15 cellular contexts compared by ENCODE assay signal in genomic region chr5:107485184-107485583, GRCh38.
DNase-seq lines count a peak whose midpoint lies in the region; ATAC-seq, FAIRE-seq and TF ChIP-seq lines count a peak whose summit lies in the region.
"Had no signal": no experiment of that assay in that cellular context is flagged by ENCODE, and none has a peak within 500 bp of the region (broad histone marks: within the 10 kb centered on the region; RNA-seq: fewer than 3 reads in every experiment).

No MANE protein-coding gene starts in this region.

- H3K27ac ChIP-seq in uterus: no peak overlapping the region
- H3K27ac ChIP-seq: body of pancreas, SJSA1 had no signal

- FAIRE-seq in H54 (lab: Jason Lieb, UNC): no peak
- FAIRE-seq: HepG2 had no signal

- ATAC-seq in GM18499 (IDR thresholded peaks at IDR 0.05; ENCODE audit: insufficient read depth, unreplicated experiment) (peak; percentile 54), GM19468 (IDR thresholded peaks at IDR 0.05; ENCODE audit: extremely low read depth, unreplicated experiment) (peak; percentile 69), HG02884 (IDR thresholded peaks at IDR 0.05; ENCODE audit: unreplicated experiment) (peak; percentile 43), HG03520 (IDR thresholded peaks at IDR 0.05; ENCODE audit: unreplicated experiment) (peak; percentile 67), esophagus mucosa (no peak)
- ATAC-seq: body of pancreas, HepG2 had no signal

- H3K4me1 ChIP-seq in uterus: no peaks in the 10 kb centered on the region
- H3K4me1 ChIP-seq: body of pancreas had no signal

- H3K4me3 ChIP-seq in uterus: no peak overlapping the region
- H3K4me3 ChIP-seq: body of pancreas, SJSA1 had no signal

- H3K9me3 ChIP-seq in uterus: no peaks in the 10 kb centered on the region
- H3K9me3 ChIP-seq: body of pancreas, SJSA1 had no signal

- TF ChIP-seq CTCF in uterus (IDR thresholded peaks at IDR 0.05): no peak

- no peak for TF ChIP-seq POLR2A in uterus (IDR thresholded peaks at IDR 0.05)
- TF ChIP-seq POLR2A in H54 (IDR thresholded peaks at IDR 0.05; ENCODE audit: low read depth, low read length): no peak

- intact Hi-C loops in uterus (cut with DNase I; ENCODE audit: low total_unique reads): no loop called here

- no peaks in the 10 kb centered on the region for H3K36me3 ChIP-seq in uterus
- H3K36me3 ChIP-seq: SJSA1 had no signal

- DNase-seq in uterus: no peak
- DNase-seq in H54 (ENCODE audit: insufficient read length, low spot score): no peak
- no peak for DNase-seq in DMS114 treated with DMSO at 0.1 percent for 48 hours (lab: John Stamatoyannopoulos, UW; ENCODE audit: unreplicated experiment)
- DNase-seq: activated CD4-positive, CD25-positive, alpha-beta regulatory T cell treated with anti-CD3 and anti-CD28 coated beads, Interleukin-2, amount 50 U/mL, for 72 hours; body of pancreas; NCI-H146; stimulated activated CD4-positive, alpha-beta T cell treated with anti-CD3 and anti-CD28 coated beads, Interleukin-12 subunit alpha, Interleukin-12 subunit beta, amount 100 ng/mL, for 4 hours; stimulated activated CD8-positive, alpha-beta memory T cell treated with anti-CD3 and anti-CD28 coated beads, Interleukin-4, amount 100 ng/mL, for 48 hours had no signal

- no peaks in the 10 kb centered on the region for H3K27me3 ChIP-seq in uterus
- H3K27me3 ChIP-seq: body of pancreas, SJSA1 had no signal
